ENCODE assay signal across 12 cellular contexts in genomic region chr17:2190014-2190413, GRCh38.
DNase-seq lines count a peak whose midpoint lies in the region; ATAC-seq and TF ChIP-seq lines count a peak whose summit lies in the region.
"Had no signal": no experiment of that assay in that cellular context is flagged by ENCODE, and none has a peak within 500 bp of the region (broad histone marks: within the 10 kb centered on the region; RNA-seq: fewer than 3 reads in every experiment).

No MANE protein-coding gene starts in this region.

- H3K36me3 ChIP-seq in BLaER1 (peaks cover 74% of the 10 kb centered on the region), cardiac muscle cell (peaks cover 3% of the 10 kb centered on the region), gastrocnemius medialis (peaks cover 0 to 19% of the 10 kb centered on the region in 2 donors)

- H3K4me3 ChIP-seq in BLaER1, result no peak overlapping the region
- H3K4me3 ChIP-seq in cardiac muscle cell, result no peak overlapping the region
- no peak overlapping the region for H3K4me3 ChIP-seq in gastrocnemius medialis

- no peaks in the 10 kb centered on the region for H3K27me3 ChIP-seq in BLaER1
- no peaks in the 10 kb centered on the region for H3K27me3 ChIP-seq in cardiac muscle cell
- H3K27me3 ChIP-seq in gastrocnemius medialis, result no peaks in the 10 kb centered on the region

- peak; percentile 74 for DNase-seq in NCI-H226
- DNase-seq in cardiac muscle cell (ENCODE audit: low read depth in 1 of 2, low spot score in 1 of 2), result peak in 1 of 2 donors; percentile 80
- no peak for DNase-seq in gastrocnemius medialis
- DNase-seq in middle frontal gyrus (ENCODE audit: extremely low spot score, low spot score), result no peak
- no peak for DNase-seq in EL
- DNase-seq in epidermal melanocyte (ENCODE audit: insufficient read length, low spot score), result no peak
- DNase-seq: activated CD4-positive, alpha-beta T cell treated with anti-CD3 and anti-CD28 coated beads for 48 hours; activated effector memory CD4-positive, alpha-beta T cell treated with Interleukin-2 at 50 U/mL for 16 hours; C1 segment of cervical spinal cord; NCI-H774 had no signal

- in situ Hi-C loops in gastrocnemius medialis (cut with MboI; ENCODE audit: low sequenced_read_pairs in 4 of 4), result no loop called here

- H3K4me1 ChIP-seq in BLaER1, result peaks cover 62% of the 10 kb centered on the region
- H3K4me1 ChIP-seq in cardiac muscle cell (ENCODE audit: low read depth), result peaks cover 19% of the 10 kb centered on the region
- peaks cover 42 to 43% of the 10 kb centered on the region in 2 donors for H3K4me1 ChIP-seq in gastrocnemius medialis

- peak overlapping the region; percentile 36 for H3K4me2 ChIP-seq in BLaER1

- H4K20me1 ChIP-seq in BLaER1, result no peaks in the 10 kb centered on the region

- ATAC-seq in gastrocnemius medialis (no peak), HG02852 (IDR thresholded peaks at IDR 0.05; ENCODE audit: unreplicated experiment) (no peak)

- intact Hi-C loops in gastrocnemius medialis (cut with DNase I; ENCODE audit: low total_unique reads), result no loop called here

- no peak for TF ChIP-seq CTCF in cardiac muscle cell (IDR thresholded peaks at IDR 0.05; ENCODE audit: low read depth, low read length)
- no peak for TF ChIP-seq CTCF in gastrocnemius medialis (IDR thresholded peaks at IDR 0.05 in 4 of 5, conservative IDR thresholded peaks at IDR 0.05 in 1 of 5)

- TF ChIP-seq POLR2A in gastrocnemius medialis (IDR thresholded peaks at IDR 0.05), result no peak

- H3K9ac ChIP-seq in BLaER1, result no peak overlapping the region

- H3K9me3 ChIP-seq in BLaER1 (no peaks in the 10 kb centered on the region), cardiac muscle cell (ENCODE audit: low read depth) (no peaks in the 10 kb centered on the region), gastrocnemius medialis (no peaks in the 10 kb centered on the region)

- peak overlapping the region; percentile 31; the same call in 1 of the 2 replicates for H3K27ac ChIP-seq in BLaER1
- peak overlapping the region; percentile 74 for H3K27ac ChIP-seq in cardiac muscle cell
- H3K27ac ChIP-seq in gastrocnemius medialis, result peak overlapping the region; percentile 38 to 67 (median 58)
